Comparison of ENCODE assay signal across 12 cellular contexts in the genomic region with DNA sequence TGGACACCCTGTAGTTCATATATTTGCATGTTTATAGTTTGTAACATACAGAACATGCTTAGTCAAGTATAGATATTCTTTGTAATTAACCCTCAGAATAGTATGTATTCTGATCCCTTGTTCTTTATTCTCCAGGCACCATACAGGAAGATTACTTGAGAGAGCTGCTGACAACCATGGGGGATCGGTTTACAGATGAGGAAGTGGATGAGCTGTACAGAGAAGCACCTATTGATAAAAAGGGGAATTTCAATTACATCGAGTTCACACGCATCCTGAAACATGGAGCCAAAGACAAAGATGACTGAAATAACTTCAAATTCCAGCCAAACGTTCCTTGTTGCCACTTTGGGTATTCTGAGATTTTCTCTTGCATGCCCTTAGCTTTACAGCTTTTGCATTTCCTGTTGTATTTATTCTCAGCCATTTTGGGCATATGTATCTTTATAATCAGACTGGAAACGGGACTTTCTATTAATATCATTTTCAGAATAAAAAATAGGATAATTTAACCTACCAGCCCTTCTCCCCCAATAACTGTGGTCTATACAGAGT. TPM values are rescaled to one million over a fixed set of nuclear protein-coding genes. Genes with fewer than 3 reads are reported as not detected.
DNase-seq lines count a peak whose midpoint lies in the region; ATAC-seq, FAIRE-seq and TF ChIP-seq lines count a peak whose summit lies in the region.
"Had no signal": no experiment of that assay in that cellular context is flagged by ENCODE, and none has a peak within 500 bp of the region (broad histone marks: within the 10 kb centered on the region; RNA-seq: fewer than 3 reads in every experiment).

No MANE protein-coding gene starts in this region.

- H3K36me3 Mint-ChIP-seq in activated B cell treated with CpG ODN at 0.5 μM for 24 hours (ENCODE audit: low read depth) = peaks cover 67% of the 10 kb centered on the region

- peak overlapping the region; percentile 36 to 100 (median 100) for H3K27ac ChIP-seq in heart left ventricle
- H3K27ac ChIP-seq in HepG2 (ENCODE audit: extremely low read length, insufficient read depth, low read length) = no peak overlapping the region
- H3K27ac ChIP-seq in urinary bladder (ENCODE audit: low read depth) = peak overlapping the region; percentile 45

- CTCF ChIA-PET in activated B cell treated with CpG ODN at 0.5 μM for 24 hours (lab: Charles Lee) (interaction anchor here (2.4 kb wide), 1 partner anchor 10 kb away, joined by 7 read pairs; no protein-coding TSS in a partner anchor), HepG2 (lab: Yijun Ruan, JAX; ENCODE audit: low intra/inter-chr PET ratio, low total read pairs) (no interaction called here)

- in situ Hi-C loops in HepG2 (cut with HindIII; ENCODE audit: extremely low pct_ligation_motif_present, low pct_unique_long_range_greater_than_20kb) = no loop called here

- no peak overlapping the region for H3K9ac ChIP-seq in HepG2 (ENCODE audit: insufficient read depth, low read depth, low read length)

- no peak for TF ChIP-seq CTCF in heart left ventricle (IDR thresholded peaks at IDR 0.05)
- TF ChIP-seq CTCF in activated B cell treated with CpG ODN at 0.5 μM for 24 hours (IDR thresholded peaks at IDR 0.05) = no peak
- TF ChIP-seq CTCF in HepG2 (CRISPR knock-in tag; IDR thresholded peaks at IDR 0.05) = no peak

- peak overlapping the region in 11 of 12 donors; percentile 8 to 94 (median 72) for H3K4me3 ChIP-seq in heart left ventricle
- no peak overlapping the region for H3K4me3 ChIP-seq in HepG2 (replicated peaks in 1 of 3; ENCODE audit: insufficient read depth in 1 of 3, low read depth in 2 of 3, low read length in 3 of 3)
- H3K4me3 ChIP-seq in urinary bladder (ENCODE audit: low read depth, low read length) = no peak overlapping the region

- no peaks in the 10 kb centered on the region for H3K27me3 ChIP-seq in heart left ventricle
- H3K27me3 ChIP-seq in HepG2 (ENCODE audit: control insufficient read depth in 1 of 2, insufficient read depth in 2 of 2, low read length in 2 of 2) = no peaks in the 10 kb centered on the region

- H3K27ac Mint-ChIP-seq in activated B cell treated with CpG ODN at 0.5 μM for 24 hours = peak overlapping the region; percentile 71

- H3K9me3 ChIP-seq in heart left ventricle = no peaks in the 10 kb centered on the region
- no peaks in the 10 kb centered on the region for H3K9me3 ChIP-seq in HepG2 (ENCODE audit: low read length)

- H3K4me3 Mint-ChIP-seq in activated B cell treated with CpG ODN at 0.5 μM for 24 hours = peak overlapping the region; percentile 1

- H3K4me1 Mint-ChIP-seq in activated B cell treated with CpG ODN at 0.5 μM for 24 hours = peaks cover 85% of the 10 kb centered on the region

- H3K4me2 ChIP-seq in HepG2 (ENCODE audit: low read depth, low read length) = no peak overlapping the region

- intact Hi-C loops in heart left ventricle (cut with DNase I) = no loop called here
- intact Hi-C loops in left ventricle myocardium superior (cut with micrococcal nuclease) = no loop called here
- intact Hi-C loops in activated B cell treated with CpG ODN at 0.5 μM for 24 hours (cut with micrococcal nuclease) = no loop called here
- intact Hi-C loops in HepG2 (cut with micrococcal nuclease; ENCODE audit: unreplicated experiment) = no loop called here

- TF ChIP-seq RAD21 in HepG2 (CRISPR knock-in tag; IDR thresholded peaks at IDR 0.05) = no peak

- H3K27me3 Mint-ChIP-seq in activated B cell treated with CpG ODN at 0.5 μM for 24 hours = no peaks in the 10 kb centered on the region

- POLR2A ChIA-PET in activated B cell treated with CpG ODN at 0.5 μM for 24 hours (lab: Charles Lee) (interaction anchor here (0.6 to 2.0 kb wide), 5 partner anchors 8 to 339 kb away, joined by 4 to 25 read pairs (median 8); a partner anchor contains a TSS), HepG2 (lab: Yijun Ruan, JAX) (interaction anchor here (3.6 kb wide), 1 partner anchor 8 kb away, joined by 48 read pairs; a partner anchor contains a TSS)

- no peak overlapping the region for H2AFZ ChIP-seq in HepG2 (ENCODE audit: low read length)

- peaks cover 3 to 68% (median 61%) of the 10 kb centered on the region in 9 donors for H3K36me3 ChIP-seq in heart left ventricle
- H3K36me3 ChIP-seq in HepG2 (replicated peaks in 1 of 2; ENCODE audit: control insufficient read depth in 1 of 2, insufficient read depth in 2 of 2, low read length in 2 of 2) = peaks cover 4 to 27% of the 10 kb centered on the region in 2 experiments; a peak in 4 of 5 replicates
- peaks cover 8% of the 10 kb centered on the region for H3K36me3 ChIP-seq in urinary bladder (ENCODE audit: insufficient read depth)

- 0 out of 2 replicates have a peak, but pooled peaks cover 3% of the 10 kb centered on the region for H4K20me1 ChIP-seq in HepG2 (ENCODE audit: insufficient read depth, low read length)

- no peak for DNase-seq in heart left ventricle
- DNase-seq in left ventricle myocardium superior = no peak
- no peak for DNase-seq in activated B cell treated with CpG ODN at 0.5 μM for 24 hours
- no peak for DNase-seq in HepG2 (ENCODE audit: low spot score)
- no peak for DNase-seq in GDM1 (lab: John Stamatoyannopoulos, UW)
- no peak for DNase-seq in iPS-NIHi11 (ENCODE audit: low spot score)
- DNase-seq: kidney, NCI-H1048, small intestine had no signal

- 32 to 37% (median 35%) methylated on average over 5 of the region's 5 CpGs for WGBS in heart left ventricle, 4 donors
- 95% methylated on average over 5 of the region's 5 CpGs for WGBS in HepG2 (ENCODE audit: low lambda C conversion rate)
- 75% methylated on average over 5 of the region's 5 CpGs for WGBS in urinary bladder

- H3K9me3 Mint-ChIP-seq in activated B cell treated with CpG ODN at 0.5 μM for 24 hours = no peaks in the 10 kb centered on the region

- ATAC-seq in heart left ventricle = no peak
- ATAC-seq in left ventricle myocardium superior = no peak
- ATAC-seq in activated B cell treated with CpG ODN at 0.5 μM for 24 hours (ENCODE audit: low read depth) = peak; percentile 61
- no peak for ATAC-seq in HepG2
- ATAC-seq in HG03439 (IDR thresholded peaks at IDR 0.05; ENCODE audit: unreplicated experiment) = no peak
- ATAC-seq: Panc1 had no signal

- H3K4me1 ChIP-seq in heart left ventricle (peaks cover 0 to 99% (median 26%) of the 10 kb centered on the region in 12 donors), HepG2 (ENCODE audit: insufficient read depth, low read length) (peaks cover 68% of the 10 kb centered on the region), urinary bladder (ENCODE audit: insufficient read depth) (no peaks in the 10 kb centered on the region)

- no TSS peak for BruUV-seq in HepG2 (replicated peaks; lab: Mats Ljungman, UMichigan)

- TF ChIP-seq POLR2A in heart left ventricle (IDR thresholded peaks at IDR 0.05) = no peak
- no peak for TF ChIP-seq POLR2A in HepG2 (IDR thresholded peaks at IDR 0.05; ENCODE audit: insufficient read depth in 1 of 2, low read depth in 2 of 2, low read length in 2 of 2)

- H3K79me2 ChIP-seq in HepG2 (ENCODE audit: insufficient read depth, low read length) = peaks cover 31% of the 10 kb centered on the region

- FAIRE-seq in HepG2 (lab: Jason Lieb, UNC) = peak; percentile 34
- FAIRE-seq: kidney, small intestine had no signal

- no peak for TF ChIP-seq EP300 in HepG2 (IDR thresholded peaks at IDR 0.05; ENCODE audit: low read depth in 2 of 2, low read length in 2 of 2)
- no peak for TF ChIP-seq EP300 in HepG2 (CRISPR knock-in tag; IDR thresholded peaks at IDR 0.05; ENCODE audit: borderline replicate concordance)

RNA-seq across cellular contexts. Expression of a gene that starts 6.2 kb away (rescaled TPM):
- total RNA-seq in heart left ventricle (100 to 1,000 TPM; 185 to 292 (median 210) TPM), left ventricle myocardium superior (168 TPM), activated B cell treated with CpG ODN at 0.5 μM for 24 hours (185 and 198 TPM in 2 replicates), HepG2 (2016; rRNA removed; fragmentation: Illumina TruSeq; extraction: Trizol) (340 and 475 TPM in 2 replicates), urinary bladder (264 TPM)
- polyA plus RNA-seq in heart left ventricle (100 to 1,000 TPM; 317 to 462 TPM), HepG2 (2011; rRNA removed) (238 and 265 TPM in 2 replicates), urinary bladder (320 TPM)
- total RNA-seq in HepG2 (2016; cell fraction: cytosol; rRNA removed; fragmentation: Illumina TruSeq; extraction: Trizol; ENCODE audit: low read depth) = 118 and 121 TPM in 2 replicates
- total RNA-seq in HepG2 (2016; cell fraction: insoluble cytoplasmic fraction; rRNA removed; fragmentation: Illumina TruSeq; extraction: Trizol) = 344 and 488 TPM in 2 replicates
- 130 and 135 TPM in 2 replicates for total RNA-seq in HepG2 (2016; cell fraction: membrane; rRNA removed; fragmentation: Illumina TruSeq; extraction: Trizol)
- 113 and 117 TPM in 2 replicates for total RNA-seq in HepG2 (2016; cell fraction: nucleus; rRNA removed; fragmentation: Illumina TruSeq; extraction: Trizol)
- 202 and 250 TPM in 2 replicates for polyA plus RNA-seq in HepG2 (2011; cell fraction: cytosol; rRNA removed)
- 45.6 and 55.4 TPM in 2 replicates for polyA plus RNA-seq in HepG2 (2011; cell fraction: nucleus; rRNA removed)
- 212 and 213 TPM in 2 replicates for polyA plus RNA-seq in HepG2 (2012)
- 96.0 and 108 TPM in 2 replicates for polyA plus RNA-seq in HepG2 (2016; cell fraction: cytosol; fragmentation: Illumina TruSeq; extraction: Trizol; ENCODE audit: low read depth)
- 470 and 496 TPM in 2 replicates for polyA plus RNA-seq in HepG2 (2016; cell fraction: insoluble cytoplasmic fraction; fragmentation: Illumina TruSeq; extraction: Trizol; ENCODE audit: low read depth)
- 102 and 106 TPM in 2 replicates for polyA plus RNA-seq in HepG2 (2016; cell fraction: membrane; fragmentation: Illumina TruSeq; extraction: Trizol; ENCODE audit: low read depth)
- polyA plus RNA-seq in HepG2 (2016; cell fraction: nucleus; fragmentation: Illumina TruSeq; extraction: Trizol; ENCODE audit: insufficient read depth, low read depth) = 168 and 175 TPM in 2 replicates
- 114 and 173 TPM in 2 replicates for polyA minus RNA-seq in HepG2 (2011; rRNA and poly(A)+ RNA removed; ENCODE audit: low replicate concordance)
- polyA minus RNA-seq in HepG2 (2011; cell fraction: cytosol; rRNA and poly(A)+ RNA removed) = 94.2 and 95.6 TPM in 2 replicates
- 30.6 and 55.3 TPM in 2 replicates for polyA minus RNA-seq in HepG2 (2011; cell fraction: nucleus; rRNA and poly(A)+ RNA removed)

RNA-seq across cellular contexts. Expression of a gene that starts 8.1 kb away (rescaled TPM):
- total RNA-seq in heart left ventricle (1,000 to 10,000 TPM; 1,642 to 7,537 (median 4,549) TPM), left ventricle myocardium superior (1,328 TPM), activated B cell treated with CpG ODN at 0.5 μM for 24 hours (394 and 395 TPM in 2 replicates), HepG2 (2016; rRNA removed; fragmentation: Illumina TruSeq; extraction: Trizol) (277 and 357 TPM in 2 replicates), urinary bladder (360 TPM)
- polyA plus RNA-seq in heart left ventricle (1,000 to 10,000 TPM; 2,104 to 2,994 TPM), HepG2 (2011; rRNA removed) (243 and 261 TPM in 2 replicates), urinary bladder (305 TPM)
- total RNA-seq in HepG2 (2016; cell fraction: cytosol; rRNA removed; fragmentation: Illumina TruSeq; extraction: Trizol; ENCODE audit: low read depth) = 95.1 and 97.4 TPM in 2 replicates
- total RNA-seq in HepG2 (2016; cell fraction: insoluble cytoplasmic fraction; rRNA removed; fragmentation: Illumina TruSeq; extraction: Trizol) = 277 and 377 TPM in 2 replicates
- 78.5 and 96.6 TPM in 2 replicates for total RNA-seq in HepG2 (2016; cell fraction: membrane; rRNA removed; fragmentation: Illumina TruSeq; extraction: Trizol)
- 143 and 145 TPM in 2 replicates for total RNA-seq in HepG2 (2016; cell fraction: nucleus; rRNA removed; fragmentation: Illumina TruSeq; extraction: Trizol)
- 156 and 261 TPM in 2 replicates for polyA plus RNA-seq in HepG2 (2011; cell fraction: cytosol; rRNA removed)
- polyA plus RNA-seq in HepG2 (2011; cell fraction: nucleus; rRNA removed) = 65.4 and 82.9 TPM in 2 replicates
- 263 and 319 TPM in 2 replicates for polyA plus RNA-seq in HepG2 (2012)
- 53.2 and 57.8 TPM in 2 replicates for polyA plus RNA-seq in HepG2 (2016; cell fraction: cytosol; fragmentation: Illumina TruSeq; extraction: Trizol; ENCODE audit: low read depth)
- polyA plus RNA-seq in HepG2 (2016; cell fraction: insoluble cytoplasmic fraction; fragmentation: Illumina TruSeq; extraction: Trizol; ENCODE audit: low read depth) = 305 and 333 TPM in 2 replicates
- polyA plus RNA-seq in HepG2 (2016; cell fraction: membrane; fragmentation: Illumina TruSeq; extraction: Trizol; ENCODE audit: low read depth) = 53.7 and 63.8 TPM in 2 replicates
- 156 and 160 TPM in 2 replicates for polyA plus RNA-seq in HepG2 (2016; cell fraction: nucleus; fragmentation: Illumina TruSeq; extraction: Trizol; ENCODE audit: insufficient read depth, low read depth)
- polyA minus RNA-seq in HepG2 (2011; rRNA and poly(A)+ RNA removed; ENCODE audit: low replicate concordance) = 91.9 and 99.7 TPM in 2 replicates
- 172 and 198 TPM in 2 replicates for polyA minus RNA-seq in HepG2 (2011; cell fraction: cytosol; rRNA and poly(A)+ RNA removed)
- polyA minus RNA-seq in HepG2 (2011; cell fraction: nucleus; rRNA and poly(A)+ RNA removed) = 130 and 202 TPM in 2 replicates

RNA-seq across cellular contexts. Expression of a gene that starts 35.9 kb away (rescaled TPM):
- total RNA-seq in heart left ventricle (1,000 to 10,000 TPM in 4 of 9 donors, 100 to 1,000 TPM in 5; 393 to 1,344 (median 852) TPM), left ventricle myocardium superior (724 TPM), activated B cell treated with CpG ODN at 0.5 μM for 24 hours (4.1 and 4.9 TPM in 2 replicates), HepG2 (2016; rRNA removed; fragmentation: Illumina TruSeq; extraction: Trizol) (0.46 and 1.0 TPM in 2 replicates), urinary bladder (41.9 TPM)
- polyA plus RNA-seq in heart left ventricle (100 to 1,000 TPM; 112 to 262 TPM), HepG2 (2011; rRNA removed) (0.98 and 1.6 TPM in 2 replicates), urinary bladder (14.9 TPM)
- 0.35 and 1.3 TPM in 2 replicates for total RNA-seq in HepG2 (2016; cell fraction: cytosol; rRNA removed; fragmentation: Illumina TruSeq; extraction: Trizol; ENCODE audit: low read depth)
- total RNA-seq in HepG2 (2016; cell fraction: insoluble cytoplasmic fraction; rRNA removed; fragmentation: Illumina TruSeq; extraction: Trizol) = 0.97 and 0.98 TPM in 2 replicates
- 0.49 and 0.76 TPM in 2 replicates for total RNA-seq in HepG2 (2016; cell fraction: membrane; rRNA removed; fragmentation: Illumina TruSeq; extraction: Trizol)
- total RNA-seq in HepG2 (2016; cell fraction: nucleus; rRNA removed; fragmentation: Illumina TruSeq; extraction: Trizol) = 0.47 and 1.3 TPM in 2 replicates
- 1.0 and 1.4 TPM in 2 replicates for polyA plus RNA-seq in HepG2 (2011; cell fraction: cytosol; rRNA removed)
- polyA plus RNA-seq in HepG2 (2011; cell fraction: nucleus; rRNA removed) = 3.6 and 4.1 TPM in 2 replicates
- polyA plus RNA-seq in HepG2 (2012) = 2.6 and 3.3 TPM in 2 replicates
- 0.16 and 0.17 TPM in 2 replicates for polyA plus RNA-seq in HepG2 (2016; cell fraction: cytosol; fragmentation: Illumina TruSeq; extraction: Trizol; ENCODE audit: low read depth)
- polyA plus RNA-seq in HepG2 (2016; cell fraction: insoluble cytoplasmic fraction; fragmentation: Illumina TruSeq; extraction: Trizol; ENCODE audit: low read depth) = 0.60 and 0.63 TPM in 2 replicates
- polyA plus RNA-seq in HepG2 (2016; cell fraction: membrane; fragmentation: Illumina TruSeq; extraction: Trizol; ENCODE audit: low read depth) = 0.25 and 0.37 TPM in 2 replicates
- polyA plus RNA-seq in HepG2 (2016; cell fraction: nucleus; fragmentation: Illumina TruSeq; extraction: Trizol; ENCODE audit: insufficient read depth, low read depth) = 1.1 and 1.2 TPM in 2 replicates
- 0.75 and 0.82 TPM in 2 replicates for polyA minus RNA-seq in HepG2 (2011; rRNA and poly(A)+ RNA removed; ENCODE audit: low replicate concordance)
- polyA minus RNA-seq in HepG2 (2011; cell fraction: cytosol; rRNA and poly(A)+ RNA removed) = 0.89 and 0.97 TPM in 2 replicates
- 2.8 and 4.2 TPM in 2 replicates for polyA minus RNA-seq in HepG2 (2011; cell fraction: nucleus; rRNA and poly(A)+ RNA removed)

Comparison
In these comparisons a context has a peak if more than half of its experiments do, and no peak if none do; other contexts are left out.
1. H3K4me3 ChIP-seq: peak in heart left ventricle (11 of 12); none in HepG2 (0 of 3) and urinary bladder (single experiment).